ENCODE assay signal across 7 cellular contexts in the genomic region with DNA sequence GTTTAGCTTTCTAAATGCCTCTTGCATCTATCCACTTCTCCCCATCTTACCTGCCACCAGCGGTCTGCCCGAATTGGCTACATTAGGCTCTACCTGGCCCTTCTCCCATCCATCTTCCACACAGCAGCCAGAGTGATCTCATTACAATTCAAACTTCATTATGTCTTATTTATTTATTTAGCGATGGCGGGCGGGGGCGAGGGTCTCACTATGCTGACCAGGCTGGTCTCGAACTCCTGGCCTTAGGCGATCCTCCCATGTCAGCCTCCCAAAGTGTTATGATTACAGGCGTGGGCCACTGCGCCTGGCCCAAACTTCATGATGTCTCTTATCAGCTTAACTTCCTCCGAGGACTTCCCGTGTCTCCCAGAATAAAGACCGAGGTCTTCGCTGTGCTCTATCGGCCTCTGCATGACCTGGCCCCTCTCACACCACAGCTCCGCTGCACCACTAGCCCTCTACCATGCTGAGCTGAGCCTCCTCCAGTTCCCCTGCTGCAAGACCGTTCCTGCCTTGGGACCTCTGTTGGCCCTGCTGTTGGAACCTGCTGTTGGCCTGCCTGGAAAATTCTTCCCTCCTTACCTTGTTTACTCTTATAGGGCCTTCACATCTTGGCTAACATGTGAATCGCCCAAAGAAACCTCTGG. TPM values are rescaled to one million over a fixed set of nuclear protein-coding genes. Genes with fewer than 3 reads are reported as not detected.
DNase-seq lines count a peak whose midpoint lies in the region; ATAC-seq lines count a peak whose summit lies in the region.

No MANE protein-coding gene starts in this region.

- H3K27me3 Mint-ChIP-seq in activated CD8-positive, alpha-beta memory T cell treated with anti-CD3 and anti-CD28 coated beads, Interleukin-2, amount 10 ng/mL, durations not matched to agents 7 days and 5 days = peaks cover 71% of the 10 kb centered on the region

- ATAC-seq in activated CD8-positive, alpha-beta memory T cell treated with anti-CD3 and anti-CD28 coated beads, Interleukin-2, amount 10 ng/mL, durations not matched to agents 7 days and 5 days = peak; percentile 11
- ATAC-seq in right cardiac atrium = peak; percentile 12 to 32
- no peak for ATAC-seq in HG02870 (IDR thresholded peaks at IDR 0.05; ENCODE audit: unreplicated experiment)

- H3K4me1 ChIP-seq in right cardiac atrium (ENCODE audit: control insufficient read depth, insufficient read depth, low read length) = peaks cover 3% of the 10 kb centered on the region
- peaks cover 25% of the 10 kb centered on the region for H3K4me1 ChIP-seq in skeletal muscle satellite cell (ENCODE audit: control insufficient read depth, insufficient read depth, low read length)

- H3K4me3 Mint-ChIP-seq in activated CD8-positive, alpha-beta memory T cell treated with anti-CD3 and anti-CD28 coated beads, Interleukin-2, amount 10 ng/mL, durations not matched to agents 7 days and 5 days = peak overlapping the region; percentile 63

- no peak overlapping the region for H3K27ac Mint-ChIP-seq in activated CD8-positive, alpha-beta memory T cell treated with anti-CD3 and anti-CD28 coated beads, Interleukin-2, amount 10 ng/mL, durations not matched to agents 7 days and 5 days

- H3K4me2 ChIP-seq in skeletal muscle satellite cell (ENCODE audit: low read length) = peak overlapping the region; percentile 92

- H3K27me3 ChIP-seq in right cardiac atrium (ENCODE audit: control insufficient read depth, insufficient read depth) (no peaks in the 10 kb centered on the region), skeletal muscle satellite cell (ENCODE audit: control insufficient read depth, insufficient read depth, low read length) (no peaks in the 10 kb centered on the region)

- no peaks in the 10 kb centered on the region for H3K9me3 Mint-ChIP-seq in activated CD8-positive, alpha-beta memory T cell treated with anti-CD3 and anti-CD28 coated beads, Interleukin-2, amount 10 ng/mL, durations not matched to agents 7 days and 5 days (ENCODE audit: low read depth)

- H3K27ac ChIP-seq in right cardiac atrium (ENCODE audit: low read length) = no peak overlapping the region

- 43% methylated on average over 18 of the region's 18 CpGs for WGBS in right cardiac atrium

- H3K4me1 Mint-ChIP-seq in activated CD8-positive, alpha-beta memory T cell treated with anti-CD3 and anti-CD28 coated beads, Interleukin-2, amount 10 ng/mL, durations not matched to agents 7 days and 5 days = peaks cover 20% of the 10 kb centered on the region

- no peaks in the 10 kb centered on the region for H3K9me3 ChIP-seq in right cardiac atrium (ENCODE audit: control insufficient read depth, low read length)
- H3K9me3 ChIP-seq in skeletal muscle satellite cell (replicated peaks; ENCODE audit: low read length) = no peaks in the 10 kb centered on the region

- H3K36me3 ChIP-seq in skeletal muscle satellite cell (ENCODE audit: insufficient read depth, low read length) = peaks cover 5% of the 10 kb centered on the region

- intact Hi-C loops in right cardiac atrium (cut with DNase I) (no loop called here), posterior vena cava (cut with DNase I) (loop anchor here in 1 of 2 donors (1.0 kb wide), 1 partner anchor 43 kb away; no protein-coding TSS in a partner anchor)

- peak overlapping the region; percentile 85 for H3K9ac ChIP-seq in skeletal muscle satellite cell (ENCODE audit: low read depth, low read length)

- H3K4me3 ChIP-seq in GM08714 (ENCODE audit: low read length) (peak overlapping the region; percentile 64), right cardiac atrium (ENCODE audit: low read length) (peak overlapping the region; percentile 99), skeletal muscle satellite cell (ENCODE audit: low read length) (peak overlapping the region; percentile 76)

- peaks cover 2% of the 10 kb centered on the region for H3K36me3 Mint-ChIP-seq in activated CD8-positive, alpha-beta memory T cell treated with anti-CD3 and anti-CD28 coated beads, Interleukin-2, amount 10 ng/mL, durations not matched to agents 7 days and 5 days

- CTCF ChIA-PET in activated CD8-positive, alpha-beta memory T cell treated with anti-CD3 and anti-CD28 coated beads, Interleukin-2, amount 10 ng/mL, durations not matched to agents 7 days and 5 days (lab: Charles Lee) = no interaction called here

- DNase-seq in KG1 (lab: John Stamatoyannopoulos, UW) (peak; percentile 69), right cardiac atrium (no peak), posterior vena cava (ENCODE audit: low spot score) (no peak)
- no peak for DNase-seq in activated CD8-positive, alpha-beta memory T cell treated with anti-CD3 and anti-CD28 coated beads, Interleukin-2, amount 10 ng/mL, durations not matched to agents 7 days and 5 days

RNA-seq across cellular contexts. Expression of a gene that starts 0.9 kb away (rescaled TPM):
- total RNA-seq in activated CD8-positive, alpha-beta memory T cell treated with anti-CD3 and anti-CD28 coated beads, Interleukin-2, amount 10 ng/mL, durations not matched to agents 7 days and 5 days = 1 to 10 TPM; 1.0 to 1.4 TPM
- 100 to 1,000 TPM in 1 of 4 donors, 10 to 100 TPM in 3; 84.1 to 117 (median 85.9) TPM for total RNA-seq in right cardiac atrium
- polyA plus RNA-seq in right cardiac atrium = 67.7 TPM
- 296 and 312 TPM in 2 replicates for total RNA-seq in skeletal muscle satellite cell (2012; rRNA removed)
- total RNA-seq in posterior vena cava = 100 to 1,000 TPM; 192 to 195 TPM

Comparison
In these comparisons a context has a peak if more than half of its experiments do, and no peak if none do; other contexts are left out.
1. RNA of a gene that starts 0.9 kb away (total RNA-seq): 192 to 195 TPM in posterior vena cava and 84.1 to 117 TPM in right cardiac atrium; 1.0 to 1.4 TPM in activated CD8-positive, alpha-beta memory T cell treated with anti-CD3 and anti-CD28 coated beads, Interleukin-2, amount 10 ng/mL, durations not matched to agents 7 days and 5 days; every median in the first group is over 10 times any median in the second.
2. Peak in every context shown above with its lines, with median percentiles within 50 percentile points of each other: H3K4me3 ChIP-seq.